Comparison of ENCODE assay signal across 11 cellular contexts in the genomic region with DNA sequence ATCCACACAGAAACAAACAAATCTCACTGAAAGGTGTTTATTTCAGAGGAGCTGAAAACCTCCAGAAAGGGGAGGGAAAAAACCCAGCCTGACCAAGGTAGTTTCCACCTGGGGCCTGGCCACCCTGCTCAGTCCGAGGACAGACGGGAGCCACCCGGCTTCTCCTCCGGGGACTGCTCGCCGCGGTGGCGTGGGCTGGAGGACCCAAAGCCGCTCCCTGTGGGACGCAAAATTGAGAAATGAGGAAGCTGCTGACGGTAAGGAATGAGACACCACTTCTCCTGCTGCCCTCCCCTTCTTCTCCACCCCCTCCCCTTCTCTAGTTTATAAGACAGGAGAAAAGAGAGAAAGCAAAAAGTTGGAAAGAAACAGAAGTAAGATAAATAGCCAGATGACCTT. TPM values are rescaled to one million over a fixed set of nuclear protein-coding genes. Genes with fewer than 3 reads are reported as not detected.
DNase-seq lines count a peak whose midpoint lies in the region; ATAC-seq and TF ChIP-seq lines count a peak whose summit lies in the region.
"Had no signal": no experiment of that assay in that cellular context is flagged by ENCODE, and none has a peak within 500 bp of the region (broad histone marks: within the 10 kb centered on the region; RNA-seq: fewer than 3 reads in every experiment).

No MANE protein-coding gene starts in this region.

- H3K27ac ChIP-seq in lower lobe of right lung (peak overlapping the region; percentile 46), upper lobe of right lung (no peak overlapping the region)

- DNase-seq in natural killer cell (no peak), WTC11 (ENCODE audit: low spot score) (no peak), lower lobe of right lung (peak; percentile 84), upper lobe of right lung (peak; percentile 85), SHP77 (lab: John Stamatoyannopoulos, UW) (no peak), 8988T (no peak)
- no peak for DNase-seq in natural killer cell treated with Interleukin-12 subunit alpha and Interleukin-12 subunit beta and Interleukin-15 and Interleukin-18, amount 100 ng/mL, for 72 hours (ENCODE audit: low spot score)
- DNase-seq in stimulated activated naive CD4-positive, alpha-beta T cell (lab: John Stamatoyannopoulos, UW): no peak
- DNase-seq: activated CD4-positive, alpha-beta T cell treated with anti-CD3 and anti-CD28 coated beads, Interleukin-2, amount 50 U/mL, for 4 hours; NCI-H187; small intestine had no signal

- POLR2A ChIA-PET in WTC11 (lab: Charles Lee): no interaction called here

- H3K9me3 Mint-ChIP-seq in natural killer cell: no peaks in the 10 kb centered on the region
- H3K9me3 Mint-ChIP-seq in natural killer cell treated with Interleukin-12 subunit alpha and Interleukin-12 subunit beta and Interleukin-15 and Interleukin-18, amount 100 ng/mL, for 72 hours: no peaks in the 10 kb centered on the region
- peaks cover 4% of the 10 kb centered on the region; the same call in 1 of the 2 replicates for H3K9me3 Mint-ChIP-seq in WTC11

- H3K27me3 Mint-ChIP-seq in natural killer cell (ENCODE audit: low read depth in 2 of 2): no peaks in the 10 kb centered on the region
- H3K27me3 Mint-ChIP-seq in natural killer cell treated with Interleukin-12 subunit alpha and Interleukin-12 subunit beta and Interleukin-15 and Interleukin-18, amount 100 ng/mL, for 72 hours: no peaks in the 10 kb centered on the region
- H3K27me3 Mint-ChIP-seq in WTC11 (ENCODE audit: low read depth): no peaks in the 10 kb centered on the region

- peak overlapping the region; percentile 28 for H3K4me3 ChIP-seq in lower lobe of right lung
- peak overlapping the region; percentile 9 for H3K4me3 ChIP-seq in upper lobe of right lung

- H3K27ac Mint-ChIP-seq in natural killer cell (peak overlapping the region; percentile 74 to 75), WTC11 (no peak overlapping the region)
- H3K27ac Mint-ChIP-seq in natural killer cell treated with Interleukin-12 subunit alpha and Interleukin-12 subunit beta and Interleukin-15 and Interleukin-18, amount 100 ng/mL, for 72 hours: peak overlapping the region in 1 of 2 donors; percentile 24

- peaks cover 2% of the 10 kb centered on the region for H3K36me3 Mint-ChIP-seq in natural killer cell
- peaks cover 16% of the 10 kb centered on the region for H3K36me3 Mint-ChIP-seq in natural killer cell treated with Interleukin-12 subunit alpha and Interleukin-12 subunit beta and Interleukin-15 and Interleukin-18, amount 100 ng/mL, for 72 hours
- H3K36me3 Mint-ChIP-seq in WTC11: no peaks in the 10 kb centered on the region

- peaks cover 49 to 69% of the 10 kb centered on the region in 2 donors for H3K4me1 Mint-ChIP-seq in natural killer cell
- peaks cover 26 to 44% of the 10 kb centered on the region in 2 donors for H3K4me1 Mint-ChIP-seq in natural killer cell treated with Interleukin-12 subunit alpha and Interleukin-12 subunit beta and Interleukin-15 and Interleukin-18, amount 100 ng/mL, for 72 hours (ENCODE audit: low read depth in 2 of 2)
- no peaks in the 10 kb centered on the region; the same call in 1 of the 2 replicates for H3K4me1 Mint-ChIP-seq in WTC11

- TF ChIP-seq CTCF in natural killer cell (IDR thresholded peaks at IDR 0.05) (no peak), WTC11 (IDR thresholded peaks at IDR 0.05) (no peak), lower lobe of right lung (IDR thresholded peaks at IDR 0.05) (no peak), upper lobe of right lung (IDR thresholded peaks at IDR 0.05) (no peak)

- intact Hi-C loops in natural killer cell (cut with micrococcal nuclease) (no loop called here), lower lobe of right lung (cut with DNase I) (no loop called here), upper lobe of right lung (cut with DNase I) (no loop called here)

- H3K4me3 Mint-ChIP-seq in natural killer cell: no peak overlapping the region
- H3K4me3 Mint-ChIP-seq in natural killer cell treated with Interleukin-12 subunit alpha and Interleukin-12 subunit beta and Interleukin-15 and Interleukin-18, amount 100 ng/mL, for 72 hours: no peak overlapping the region
- no peak overlapping the region for H3K4me3 Mint-ChIP-seq in WTC11

- H3K27me3 ChIP-seq in lower lobe of right lung (ENCODE audit: low read depth) (no peaks in the 10 kb centered on the region), upper lobe of right lung (no peaks in the 10 kb centered on the region)

- H3K4me1 ChIP-seq in lower lobe of right lung (peaks cover 64% of the 10 kb centered on the region), upper lobe of right lung (peaks cover 41% of the 10 kb centered on the region)

- H3K36me3 ChIP-seq in lower lobe of right lung (peaks cover 16% of the 10 kb centered on the region), upper lobe of right lung (no peaks in the 10 kb centered on the region)

- no peaks in the 10 kb centered on the region for H3K9me3 ChIP-seq in lower lobe of right lung
- H3K9me3 ChIP-seq in upper lobe of right lung: no peaks in the 10 kb centered on the region

- no peak for ATAC-seq in natural killer cell
- no peak for ATAC-seq in natural killer cell treated with Interleukin-12 subunit alpha and Interleukin-12 subunit beta and Interleukin-15 and Interleukin-18, amount 100 ng/mL, for 72 hours
- ATAC-seq in WTC11: peak; percentile 13; the same call in 1 of the 2 replicates
- peak; percentile 43 to 56 for ATAC-seq in lower lobe of right lung
- ATAC-seq in upper lobe of right lung: peak; percentile 68

- CTCF ChIA-PET in WTC11 (lab: Charles Lee): interaction anchor here (0.6 to 3.3 kb wide), 9 partner anchors 10 to 35 kb away, joined by 3 to 25 read pairs (median 6); a partner anchor contains a TSS

TF ChIP-seq in WTC11, 78 proteins besides CTCF, POLR2A, EP300 and RAD21 (continues in another document):
- TF ChIP-seq JUN (CRISPR knock-in tag; IDR thresholded peaks at IDR 0.05) (no peak), RORB (CRISPR knock-in tag; IDR thresholded peaks at IDR 0.05) (no peak), ESRRA (CRISPR knock-in tag; IDR thresholded peaks at IDR 0.05; ENCODE audit: borderline replicate concordance) (no peak), ZBTB21 (CRISPR knock-in tag; IDR thresholded peaks at IDR 0.05; ENCODE audit: borderline replicate concordance) (no peak), MYBL2 (CRISPR knock-in tag; IDR thresholded peaks at IDR 0.05) (no peak), NFYB (CRISPR knock-in tag; conservative IDR thresholded peaks at IDR 0.05; ENCODE audit: low read depth) (no peak), HMGA2 (CRISPR knock-in tag; IDR thresholded peaks at IDR 0.05) (no peak), JAZF1 (CRISPR knock-in tag; IDR thresholded peaks at IDR 0.05) (no peak), ZNF121 (CRISPR knock-in tag; IDR thresholded peaks at IDR 0.05) (no peak)
- TF ChIP-seq, protein P1, sequence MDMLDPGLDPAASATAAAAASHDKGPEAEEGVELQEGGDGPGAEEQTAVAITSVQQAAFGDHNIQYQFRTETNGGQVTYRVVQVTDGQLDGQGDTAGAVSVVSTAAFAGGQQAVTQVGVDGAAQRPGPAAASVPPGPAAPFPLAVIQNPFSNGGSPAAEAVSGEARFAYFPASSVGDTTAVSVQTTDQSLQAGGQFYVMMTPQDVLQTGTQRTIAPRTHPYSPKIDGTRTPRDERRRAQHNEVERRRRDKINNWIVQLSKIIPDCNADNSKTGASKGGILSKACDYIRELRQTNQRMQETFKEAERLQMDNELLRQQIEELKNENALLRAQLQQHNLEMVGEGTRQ (CRISPR knock-in tag; IDR thresholded peaks at IDR 0.05): no peak
- TF ChIP-seq, protein P2, sequence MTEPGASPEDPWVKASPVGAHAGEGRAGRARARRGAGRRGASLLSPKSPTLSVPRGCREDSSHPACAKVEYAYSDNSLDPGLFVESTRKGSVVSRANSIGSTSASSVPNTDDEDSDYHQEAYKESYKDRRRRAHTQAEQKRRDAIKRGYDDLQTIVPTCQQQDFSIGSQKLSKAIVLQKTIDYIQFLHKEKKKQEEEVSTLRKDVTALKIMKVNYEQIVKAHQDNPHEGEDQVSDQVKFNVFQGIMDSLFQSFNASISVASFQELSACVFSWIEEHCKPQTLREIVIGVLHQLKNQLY (CRISPR knock-in tag; IDR thresholded peaks at IDR 0.05): no peak
- TF ChIP-seq, protein P3, sequence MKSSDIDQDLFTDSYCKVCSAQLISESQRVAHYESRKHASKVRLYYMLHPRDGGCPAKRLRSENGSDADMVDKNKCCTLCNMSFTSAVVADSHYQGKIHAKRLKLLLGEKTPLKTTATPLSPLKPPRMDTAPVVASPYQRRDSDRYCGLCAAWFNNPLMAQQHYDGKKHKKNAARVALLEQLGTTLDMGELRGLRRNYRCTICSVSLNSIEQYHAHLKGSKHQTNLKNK (CRISPR knock-in tag; IDR thresholded peaks at IDR 0.05): no peak

RNA-seq across cellular contexts. Expression of a gene that starts 12.7 kb away (rescaled TPM):
- total RNA-seq in natural killer cell (1,000 to 10,000 TPM; 1,223 to 1,393 (median 1,250) TPM), WTC11 (2021) (1.0 to 1.5 TPM (median 1.5 TPM) in 3 replicates), lower lobe of right lung (468 TPM), upper lobe of right lung (370 TPM)
- 1,000 to 10,000 TPM in 1 of 2 donors, 100 to 1,000 TPM in 1; 448 to 1,246 TPM for total RNA-seq in natural killer cell treated with Interleukin-12 subunit alpha and Interleukin-12 subunit beta and Interleukin-15 and Interleukin-18, amount 100 ng/mL, for 72 hours

RNA-seq across cellular contexts. Expression of a gene that starts 31.9 kb away (rescaled TPM):
- total RNA-seq in natural killer cell: 10 to 100 TPM; 12.8 to 22.9 (median 20.0) TPM
- total RNA-seq in natural killer cell treated with Interleukin-12 subunit alpha and Interleukin-12 subunit beta and Interleukin-15 and Interleukin-18, amount 100 ng/mL, for 72 hours: 10 to 100 TPM; 43.5 to 83.6 TPM
- total RNA-seq in WTC11 (2021): 72.8 to 81.0 TPM (median 77.2 TPM) in 3 replicates
- 15.7 TPM for total RNA-seq in lower lobe of right lung
- total RNA-seq in upper lobe of right lung: 22.8 TPM

RNA-seq across cellular contexts. Expression of a gene that starts 34.5 kb away (rescaled TPM):
- total RNA-seq in natural killer cell (100 to 1,000 TPM in 2 of 3 donors, 10 to 100 TPM in 1; 96.8 to 144 (median 126) TPM), WTC11 (2021) (96.0 to 117 TPM (median 112 TPM) in 3 replicates), lower lobe of right lung (209 TPM), upper lobe of right lung (244 TPM)
- 10 to 100 TPM; 69.4 to 81.7 TPM for total RNA-seq in natural killer cell treated with Interleukin-12 subunit alpha and Interleukin-12 subunit beta and Interleukin-15 and Interleukin-18, amount 100 ng/mL, for 72 hours

Comparison
In these comparisons a context has a peak if more than half of its experiments do, and no peak if none do; other contexts are left out.
1. ATAC-seq: peak in WTC11 (single experiment), lower lobe of right lung (2 of 2) and upper lobe of right lung (single experiment); none in natural killer cell (0 of 3) and natural killer cell treated with Interleukin-12 subunit alpha and Interleukin-12 subunit beta and Interleukin-15 and Interleukin-18, amount 100 ng/mL, for 72 hours (0 of 2).
2. DNase-seq: peak in lower lobe of right lung (single experiment) and upper lobe of right lung (single experiment); none in natural killer cell (single experiment), natural killer cell treated with Interleukin-12 subunit alpha and Interleukin-12 subunit beta and Interleukin-15 and Interleukin-18, amount 100 ng/mL, for 72 hours (single experiment), WTC11 (single experiment), stimulated activated naive CD4-positive, alpha-beta T cell (0 of 6), SHP77 (0 of 2) and 8988T (single experiment).
3. RNA of a gene that starts 12.7 kb away (total RNA-seq): 1,223 to 1,393 TPM in natural killer cell, 448 to 1,246 TPM in natural killer cell treated with Interleukin-12 subunit alpha and Interleukin-12 subunit beta and Interleukin-15 and Interleukin-18, amount 100 ng/mL, for 72 hours, 468 TPM in lower lobe of right lung (single experiment) and 370 TPM in upper lobe of right lung (single experiment); 1.0 to 1.5 TPM in WTC11; every median in the first group is over 100 times any median in the second.